In genomic region chr7:103989200-103989784, GRCh38 we compare ENCODE assay signal across 1 cellular context.
TF ChIP-seq lines count a peak whose summit lies in the region.

Gene RELN, minus strand, starts transcription at chr7:103989658. Its CDS starts 302 bp downstream, at chr7:103989356.

TF ChIP-seq in HepG2, 621 proteins besides CTCF, POLR2A, EP300 and RAD21 (continued from another document and continues in another):
- TF ChIP-seq SNAPC4 (CRISPR knock-in tag; IDR thresholded peaks at IDR 0.05) (no peak), KDM5B (CRISPR knock-in tag; IDR thresholded peaks at IDR 0.05; ENCODE audit: borderline replicate concordance) (no peak), SRSF4 (IDR thresholded peaks at IDR 0.05; ENCODE audit: low read depth, low read length, poor library complexity, severe bottlenecking) (peak; percentile 53), ZFX (CRISPR knock-in tag; IDR thresholded peaks at IDR 0.05; ENCODE audit: low read depth) (peak; percentile 48), ZNF552 (CRISPR knock-in tag; IDR thresholded peaks at IDR 0.05; ENCODE audit: borderline replicate concordance) (no peak), ZSCAN30 (CRISPR knock-in tag; IDR thresholded peaks at IDR 0.05) (no peak), HNF4A (CRISPR knock-in tag; IDR thresholded peaks at IDR 0.05) (no peak), ZNF777 (CRISPR knock-in tag; IDR thresholded peaks at IDR 0.05) (no peak), GATAD1 (CRISPR knock-in tag; IDR thresholded peaks at IDR 0.05) (no peak), ZNF567 (CRISPR knock-in tag; IDR thresholded peaks at IDR 0.05; ENCODE audit: borderline replicate concordance) (no peak), ZNF557 (CRISPR knock-in tag; IDR thresholded peaks at IDR 0.05) (no peak), SP4 (CRISPR knock-in tag; IDR thresholded peaks at IDR 0.05) (peak; percentile 32; the same call in 1 of the 2 replicates), ZZZ3 (CRISPR knock-in tag; IDR thresholded peaks at IDR 0.05; ENCODE audit: borderline replicate concordance) (no peak), ZC3H4 (CRISPR knock-in tag; IDR thresholded peaks at IDR 0.05; ENCODE audit: borderline replicate concordance) (no peak), PLRG1 (conservative IDR thresholded peaks at IDR 0.05) (no peak), ZNF782 (CRISPR knock-in tag; IDR thresholded peaks at IDR 0.05; ENCODE audit: borderline replicate concordance) (no peak), ZNF615 (CRISPR knock-in tag; IDR thresholded peaks at IDR 0.05; ENCODE audit: borderline replicate concordance) (no peak), CSRNP1 (CRISPR knock-in tag; IDR thresholded peaks at IDR 0.05) (no peak), ZNF12 (CRISPR knock-in tag; IDR thresholded peaks at IDR 0.05) (no peak), ZNF143 (CRISPR knock-in tag; IDR thresholded peaks at IDR 0.05) (no peak), ZSCAN20 (CRISPR knock-in tag; IDR thresholded peaks at IDR 0.05; ENCODE audit: borderline replicate concordance) (no peak; the same call in 1 of the 2 replicates), NFAT5 (CRISPR knock-in tag; IDR thresholded peaks at IDR 0.05) (0 out of 2 replicates have a peak, but pooled peaks have one; percentile 47), FLYWCH1 (CRISPR knock-in tag; IDR thresholded peaks at IDR 0.05) (peak; percentile 43; the same call in 1 of the 2 replicates), TBX2 (CRISPR knock-in tag; IDR thresholded peaks at IDR 0.05; ENCODE audit: borderline replicate concordance) (peak; percentile 48; the same call in 1 of the 2 replicates), ZNF329 (CRISPR knock-in tag; IDR thresholded peaks at IDR 0.05; ENCODE audit: low read depth) (peak; percentile 73; the same call in 1 of the 2 replicates), NCOR1 (IDR thresholded peaks at IDR 0.05; ENCODE audit: borderline replicate concordance, low read length) (no peak), ZNF761 (CRISPR knock-in tag; conservative IDR thresholded peaks at IDR 0.05) (0 out of 2 replicates have a peak, but pooled peaks have one; percentile 7), ZNF790 (CRISPR knock-in tag; IDR thresholded peaks at IDR 0.05; ENCODE audit: borderline replicate concordance) (peak; percentile 87; the same call in 1 of the 2 replicates), ZNF572 (CRISPR knock-in tag; IDR thresholded peaks at IDR 0.05) (no peak), DPF2 (CRISPR knock-in tag; IDR thresholded peaks at IDR 0.05; ENCODE audit: borderline replicate concordance, low read depth) (no peak), ZBTB7A (CRISPR knock-in tag; IDR thresholded peaks at IDR 0.05) (no peak), MAFK (conservative IDR thresholded peaks at IDR 0.05 in 1 of 2, IDR thresholded peaks at IDR 0.05 in 1 of 2; ENCODE audit: low read length in 2 of 2) (no peak), YY1 (IDR thresholded peaks at IDR 0.05; ENCODE audit: insufficient read depth, insufficient replicate concordance, low read depth, low read length) (no peak), BCL6 (CRISPR knock-in tag; IDR thresholded peaks at IDR 0.05) (no peak), GATA4 (IDR thresholded peaks at IDR 0.05; ENCODE audit: borderline replicate concordance, low read depth) (no peak), ZNF234 (CRISPR knock-in tag; conservative IDR thresholded peaks at IDR 0.05) (no peak), ZNF33B (CRISPR knock-in tag; IDR thresholded peaks at IDR 0.05) (0 out of 2 replicates have a peak, but pooled peaks have one; percentile 18), SIX1 (CRISPR knock-in tag; IDR thresholded peaks at IDR 0.05; ENCODE audit: borderline replicate concordance) (no peak), ZNF580 (CRISPR knock-in tag; IDR thresholded peaks at IDR 0.05; ENCODE audit: borderline replicate concordance, low read depth) (no peak), JDP2 (CRISPR knock-in tag; IDR thresholded peaks at IDR 0.05; ENCODE audit: borderline replicate concordance) (no peak; the same call in 1 of the 2 replicates)
- TF ChIP-seq, protein P1, sequence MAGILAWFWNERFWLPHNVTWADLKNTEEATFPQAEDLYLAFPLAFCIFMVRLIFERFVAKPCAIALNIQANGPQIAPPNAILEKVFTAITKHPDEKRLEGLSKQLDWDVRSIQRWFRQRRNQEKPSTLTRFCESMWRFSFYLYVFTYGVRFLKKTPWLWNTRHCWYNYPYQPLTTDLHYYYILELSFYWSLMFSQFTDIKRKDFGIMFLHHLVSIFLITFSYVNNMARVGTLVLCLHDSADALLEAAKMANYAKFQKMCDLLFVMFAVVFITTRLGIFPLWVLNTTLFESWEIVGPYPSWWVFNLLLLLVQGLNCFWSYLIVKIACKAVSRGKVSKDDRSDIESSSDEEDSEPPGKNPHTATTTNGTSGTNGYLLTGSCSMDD (CRISPR knock-in tag; IDR thresholded peaks at IDR 0.05), result no peak
- TF ChIP-seq, protein P2, sequence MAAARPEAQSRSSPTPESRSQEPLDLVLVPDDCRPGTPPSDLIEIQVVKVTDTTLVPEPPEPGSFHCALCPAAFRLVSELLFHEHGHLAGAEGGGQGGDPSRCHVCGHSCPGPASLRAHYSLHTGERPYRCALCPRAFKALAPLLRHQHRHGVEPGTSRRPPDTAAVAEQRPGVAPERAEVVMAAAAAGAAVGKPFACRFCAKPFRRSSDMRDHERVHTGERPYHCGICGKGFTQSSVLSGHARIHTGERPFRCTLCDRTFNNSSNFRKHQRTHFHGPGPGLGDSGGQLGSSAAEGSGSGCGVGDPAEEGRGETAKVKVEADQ (CRISPR knock-in tag; IDR thresholded peaks at IDR 0.05; ENCODE audit: borderline replicate concordance), result peak; percentile 64; the same call in 1 of the 2 replicates
- TF ChIP-seq, protein P3, sequence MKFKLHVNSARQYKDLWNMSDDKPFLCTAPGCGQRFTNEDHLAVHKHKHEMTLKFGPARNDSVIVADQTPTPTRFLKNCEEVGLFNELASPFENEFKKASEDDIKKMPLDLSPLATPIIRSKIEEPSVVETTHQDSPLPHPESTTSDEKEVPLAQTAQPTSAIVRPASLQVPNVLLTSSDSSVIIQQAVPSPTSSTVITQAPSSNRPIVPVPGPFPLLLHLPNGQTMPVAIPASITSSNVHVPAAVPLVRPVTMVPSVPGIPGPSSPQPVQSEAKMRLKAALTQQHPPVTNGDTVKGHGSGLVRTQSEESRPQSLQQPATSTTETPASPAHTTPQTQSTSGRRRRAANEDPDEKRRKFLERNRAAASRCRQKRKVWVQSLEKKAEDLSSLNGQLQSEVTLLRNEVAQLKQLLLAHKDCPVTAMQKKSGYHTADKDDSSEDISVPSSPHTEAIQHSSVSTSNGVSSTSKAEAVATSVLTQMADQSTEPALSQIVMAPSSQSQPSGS (CRISPR knock-in tag; IDR thresholded peaks at IDR 0.05), result no peak
- TF ChIP-seq, protein P4, sequence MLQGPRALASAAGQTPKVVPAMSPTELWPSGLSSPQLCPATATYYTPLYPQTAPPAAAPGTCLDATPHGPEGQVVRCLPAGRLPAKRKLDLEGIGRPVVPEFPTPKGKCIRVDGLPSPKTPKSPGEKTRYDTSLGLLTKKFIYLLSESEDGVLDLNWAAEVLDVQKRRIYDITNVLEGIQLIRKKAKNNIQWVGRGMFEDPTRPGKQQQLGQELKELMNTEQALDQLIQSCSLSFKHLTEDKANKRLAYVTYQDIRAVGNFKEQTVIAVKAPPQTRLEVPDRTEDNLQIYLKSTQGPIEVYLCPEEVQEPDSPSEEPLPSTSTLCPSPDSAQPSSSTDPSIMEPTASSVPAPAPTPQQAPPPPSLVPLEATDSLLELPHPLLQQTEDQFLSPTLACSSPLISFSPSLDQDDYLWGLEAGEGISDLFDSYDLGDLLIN (CRISPR knock-in tag; IDR thresholded peaks at IDR 0.05; ENCODE audit: borderline replicate concordance), result no peak
- TF ChIP-seq, protein P5, sequence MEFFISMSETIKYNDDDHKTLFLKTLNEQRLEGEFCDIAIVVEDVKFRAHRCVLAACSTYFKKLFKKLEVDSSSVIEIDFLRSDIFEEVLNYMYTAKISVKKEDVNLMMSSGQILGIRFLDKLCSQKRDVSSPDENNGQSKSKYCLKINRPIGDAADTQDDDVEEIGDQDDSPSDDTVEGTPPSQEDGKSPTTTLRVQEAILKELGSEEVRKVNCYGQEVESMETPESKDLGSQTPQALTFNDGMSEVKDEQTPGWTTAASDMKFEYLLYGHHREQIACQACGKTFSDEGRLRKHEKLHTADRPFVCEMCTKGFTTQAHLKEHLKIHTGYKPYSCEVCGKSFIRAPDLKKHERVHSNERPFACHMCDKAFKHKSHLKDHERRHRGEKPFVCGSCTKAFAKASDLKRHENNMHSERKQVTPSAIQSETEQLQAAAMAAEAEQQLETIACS (CRISPR knock-in tag; IDR thresholded peaks at IDR 0.05), result no peak; the same call in 1 of the 2 replicates
- TF ChIP-seq, protein P6, sequence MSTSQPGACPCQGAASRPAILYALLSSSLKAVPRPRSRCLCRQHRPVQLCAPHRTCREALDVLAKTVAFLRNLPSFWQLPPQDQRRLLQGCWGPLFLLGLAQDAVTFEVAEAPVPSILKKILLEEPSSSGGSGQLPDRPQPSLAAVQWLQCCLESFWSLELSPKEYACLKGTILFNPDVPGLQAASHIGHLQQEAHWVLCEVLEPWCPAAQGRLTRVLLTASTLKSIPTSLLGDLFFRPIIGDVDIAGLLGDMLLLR (CRISPR knock-in tag; IDR thresholded peaks at IDR 0.05), result no peak
